ENCODE assay signal across 14 cellular contexts in the genomic region with DNA sequence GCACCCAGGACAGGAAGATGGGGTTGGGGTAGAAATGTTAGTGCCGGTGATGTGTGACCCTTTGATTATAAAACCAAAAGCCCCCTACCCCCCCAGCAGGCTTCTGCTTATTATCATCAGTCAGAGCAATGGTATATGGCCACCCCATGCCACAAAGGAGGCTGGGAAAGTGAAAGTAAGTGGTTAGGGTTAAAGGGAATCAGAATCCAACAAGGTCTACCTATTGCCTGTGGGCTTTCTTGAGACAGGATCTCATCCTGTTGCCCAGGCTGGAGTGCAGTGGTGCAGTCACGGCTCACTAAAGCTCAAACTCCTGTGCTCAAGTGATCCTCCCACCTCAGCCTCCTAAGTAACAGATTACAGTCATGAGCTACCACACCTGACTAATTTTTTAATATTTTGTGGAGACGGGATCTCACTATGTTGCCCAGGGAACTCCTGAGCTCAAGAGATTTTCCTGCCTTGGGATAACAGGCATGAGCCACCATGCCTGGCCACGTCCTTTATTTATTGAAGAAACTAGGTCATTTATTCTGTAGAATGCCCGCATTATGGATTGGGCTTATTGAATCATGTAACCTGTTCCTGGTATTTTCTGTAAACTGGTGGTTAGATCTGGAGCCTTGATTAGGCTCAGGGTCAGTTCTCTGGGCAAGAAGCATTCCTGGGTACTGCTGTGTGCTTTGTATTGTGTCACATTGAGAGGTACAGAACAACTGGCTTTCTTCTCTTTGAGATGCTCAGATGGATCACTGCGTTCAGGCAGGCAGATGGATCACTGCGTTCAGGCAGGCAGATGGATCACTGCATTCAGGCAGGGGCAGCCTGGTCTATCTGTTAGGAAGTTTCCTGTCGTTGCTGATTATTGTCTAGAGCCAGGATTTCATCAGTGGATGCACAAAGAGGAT. TPM values are rescaled to one million over a fixed set of nuclear protein-coding genes. Genes with fewer than 3 reads are reported as not detected.
A peak's percentile ranks its signal among the peaks of the same experiment; 100 is the strongest.
DNase-seq lines count a peak whose midpoint lies in the region; ATAC-seq and TF ChIP-seq lines count a peak whose summit lies in the region.
"Had no signal": no experiment of that assay in that cellular context is flagged by ENCODE, and none has a peak within 500 bp of the region (broad histone marks: within the 10 kb centered on the region; RNA-seq: fewer than 3 reads in every experiment).

No MANE protein-coding gene starts in this region.

- H3K4me3 ChIP-seq in breast epithelium: no peak overlapping the region
- H3K4me3 ChIP-seq in mesenchymal stem cell (ENCODE audit: insufficient read depth in 1 of 2, low read depth in 1 of 2, low read length in 2 of 2): no peak overlapping the region
- H3K4me3 ChIP-seq in tibial artery: no peak overlapping the region

- WGBS in mesenchymal stem cell: 75% methylated on average over 6 of the region's 8 CpGs

- H2AK5ac ChIP-seq in mesenchymal stem cell (ENCODE audit: low read length, severe bottlenecking): peak overlapping the region; percentile 76

- intact Hi-C loops in activated CD4-positive, alpha-beta T cell treated with anti-CD3 and anti-CD28 coated beads for 36 hours (cut with DNase I, micrococcal nuclease): no loop called here
- intact Hi-C loops in breast epithelium (cut with DNase I; ENCODE audit: low total_unique reads) (no loop called here), tibial artery (cut with DNase I; ENCODE audit: low total_unique reads) (no loop called here)

- peak overlapping the region; percentile 0 for H3K9ac ChIP-seq in mesenchymal stem cell (ENCODE audit: low read length)

- H3K4me1 ChIP-seq in breast epithelium: peaks cover 0 to 20% of the 10 kb centered on the region in 2 donors
- H3K4me1 ChIP-seq in mesenchymal stem cell (ENCODE audit: control insufficient read depth, insufficient read depth, low read depth, low read length): peaks cover 38% of the 10 kb centered on the region
- H3K4me1 ChIP-seq in tibial artery: peaks cover 9 to 86% (median 65%) of the 10 kb centered on the region in 4 donors

- no peak for TF ChIP-seq CTCF in breast epithelium (IDR thresholded peaks at IDR 0.05)
- no peak for TF ChIP-seq CTCF in tibial artery (IDR thresholded peaks at IDR 0.05)
- no peak for TF ChIP-seq CTCF in GM13976 (IDR thresholded peaks at IDR 0.05; ENCODE audit: borderline replicate concordance, control extremely low read depth, extremely low read depth, insufficient read depth, missing control alignments)

- no peak overlapping the region for H2BK12ac ChIP-seq in mesenchymal stem cell (ENCODE audit: low read length in 2 of 2)

- H2BK5ac ChIP-seq in mesenchymal stem cell (ENCODE audit: low read depth, low read length, poor library complexity, severe bottlenecking): no peak overlapping the region

- H2BK15ac ChIP-seq in mesenchymal stem cell (ENCODE audit: low read depth, poor library complexity, severe bottlenecking): peak overlapping the region; percentile 12

- no peak overlapping the region for H3K4ac ChIP-seq in mesenchymal stem cell (ENCODE audit: low read depth in 1 of 2, low read length in 2 of 2)

- peak; percentile 19 for ATAC-seq in activated CD4-positive, alpha-beta T cell treated with anti-CD3 and anti-CD28 coated beads for 36 hours
- ATAC-seq in GM18519 (IDR thresholded peaks at IDR 0.05; ENCODE audit: low FRiP score, unreplicated experiment): no peak
- no peak for ATAC-seq in HG02885 (IDR thresholded peaks at IDR 0.05; ENCODE audit: poor library complexity, unreplicated experiment)
- ATAC-seq: stimulated activated naive CD8-positive, alpha-beta T cell treated with anti-CD3 and anti-CD28 coated beads, Interleukin-15, Interleukin-2, amounts not matched to agents 100 U/mL and 50 U/mL, for 24 hours had no signal

- H3K27me3 ChIP-seq in breast epithelium (no peaks in the 10 kb centered on the region), mesenchymal stem cell (ENCODE audit: control insufficient read depth in 1 of 2, insufficient read depth in 1 of 2, low read length in 2 of 2) (no peaks in the 10 kb centered on the region), tibial artery (no peaks in the 10 kb centered on the region)

- peaks cover 23% of the 10 kb centered on the region for H3K79me1 ChIP-seq in mesenchymal stem cell (replicated peaks; ENCODE audit: low read length, poor library complexity, severe bottlenecking)

- H3K27me3 Mint-ChIP-seq in activated CD4-positive, alpha-beta T cell treated with anti-CD3 and anti-CD28 coated beads for 36 hours: no peaks in the 10 kb centered on the region

- POLR2A ChIA-PET in activated CD4-positive, alpha-beta T cell treated with anti-CD3 and anti-CD28 coated beads for 36 hours (lab: Charles Lee): no interaction called here

- H3K14ac ChIP-seq in mesenchymal stem cell (ENCODE audit: low read length in 2 of 2): no peak overlapping the region

- H3K4me2 ChIP-seq in mesenchymal stem cell (ENCODE audit: low read length, poor library complexity, severe bottlenecking): no peak overlapping the region

- H3K36me3 Mint-ChIP-seq in activated CD4-positive, alpha-beta T cell treated with anti-CD3 and anti-CD28 coated beads for 36 hours (ENCODE audit: low read depth): no peaks in the 10 kb centered on the region

- H4K91ac ChIP-seq in mesenchymal stem cell (ENCODE audit: low read length): no peak overlapping the region

- no peak overlapping the region for H3K4me3 Mint-ChIP-seq in activated CD4-positive, alpha-beta T cell treated with anti-CD3 and anti-CD28 coated beads for 36 hours
- H3K4me3 Mint-ChIP-seq: activated naive CD4-positive, alpha-beta T cell treated with anti-CD3 and anti-CD28 coated beads for 36 hours had no signal

- no peaks in the 10 kb centered on the region for H3K9me3 Mint-ChIP-seq in activated CD4-positive, alpha-beta T cell treated with anti-CD3 and anti-CD28 coated beads for 36 hours (ENCODE audit: low read depth)
- H3K9me3 Mint-ChIP-seq: activated naive CD4-positive, alpha-beta T cell treated with anti-CD3 and anti-CD28 coated beads for 36 hours had no signal

- H3K9me3 ChIP-seq in breast epithelium (no peaks in the 10 kb centered on the region), mesenchymal stem cell (ENCODE audit: control insufficient read depth, low read length) (no peaks in the 10 kb centered on the region), tibial artery (no peaks in the 10 kb centered on the region)

- peak overlapping the region; percentile 45 for H4K8ac ChIP-seq in mesenchymal stem cell (ENCODE audit: low read length)

- in situ Hi-C loops in GM13976 (cut with MboI; ENCODE audit: low sequenced_read_pairs, unreplicated experiment): no loop called here

- no peak overlapping the region for H3K23ac ChIP-seq in mesenchymal stem cell (ENCODE audit: low read length in 2 of 2)

- CTCF ChIA-PET in activated CD4-positive, alpha-beta T cell treated with anti-CD3 and anti-CD28 coated beads for 36 hours (lab: Charles Lee): interaction anchor here (0.7 to 1.6 kb wide), 4 partner anchors 11 to 423 kb away, joined by 3 to 5 read pairs (median 4); no protein-coding TSS in a partner anchor

- H3K4me1 Mint-ChIP-seq in activated CD4-positive, alpha-beta T cell treated with anti-CD3 and anti-CD28 coated beads for 36 hours: peaks cover 5% of the 10 kb centered on the region

- no peak overlapping the region for H2AFZ ChIP-seq in mesenchymal stem cell (ENCODE audit: low read depth, low read length)

- H3K18ac ChIP-seq in mesenchymal stem cell (ENCODE audit: low read depth in 1 of 2, low read length in 2 of 2): peak overlapping the region in 1 of 2 experiments; percentile 14

- no peak for DNase-seq in activated CD4-positive, alpha-beta T cell treated with anti-CD3 and anti-CD28 coated beads for 36 hours
- DNase-seq in activated CD4-positive, alpha-beta T cell treated with anti-CD3 and anti-CD28 coated beads, Interleukin-2, amount 50 U/mL, for 48 hours: no peak
- no peak for DNase-seq in breast epithelium (ENCODE audit: low spot score in 2 of 2)
- DNase-seq in mesenchymal stem cell: peak; percentile 66
- no peak for DNase-seq in tibial artery
- no peak for DNase-seq in GM13976 (ENCODE audit: low spot score)
- DNase-seq: activated CD4-positive, alpha-beta T cell treated with anti-CD3 and anti-CD28 coated beads, Interleukin-2, amount 50 U/mL, for 4 hours; activated naive CD4-positive, alpha-beta T cell treated with anti-CD3 and anti-CD28 coated beads for 36 hours; effector CD8-positive, alpha-beta T cell; NCI-H1436; NCI-H774; stimulated activated naive CD8-positive, alpha-beta T cell treated with anti-CD3 and anti-CD28 coated beads, Interleukin-15, Interleukin-2, amounts not matched to agents 100 U/mL and 50 U/mL, for 24 hours had no signal

- H2BK120ac ChIP-seq in mesenchymal stem cell (ENCODE audit: low read depth, low read length): no peak overlapping the region

- H3K36me3 ChIP-seq in breast epithelium (no peaks in the 10 kb centered on the region), mesenchymal stem cell (ENCODE audit: control insufficient read depth in 1 of 2, insufficient read depth in 2 of 2, low read depth in 1 of 2, low read length in 2 of 2) (peaks cover 0 to 15% of the 10 kb centered on the region in 2 experiments), tibial artery (no peaks in the 10 kb centered on the region)

- H3K27ac ChIP-seq in breast epithelium (peak overlapping the region; percentile 20 to 55), mesenchymal stem cell (ENCODE audit: low read length, poor library complexity, severe bottlenecking) (peak overlapping the region; percentile 12), tibial artery (peak overlapping the region; percentile 92 to 93)

- H3K27ac Mint-ChIP-seq in activated CD4-positive, alpha-beta T cell treated with anti-CD3 and anti-CD28 coated beads for 36 hours: no peak overlapping the region
- H3K27ac Mint-ChIP-seq: activated naive CD4-positive, alpha-beta T cell treated with anti-CD3 and anti-CD28 coated beads for 36 hours had no signal

- no peak for TF ChIP-seq POLR2A in breast epithelium (IDR thresholded peaks at IDR 0.05)

RNA-seq across cellular contexts. Expression of gene ERGIC1, which starts 41.6 kb away (rescaled TPM):
- total RNA-seq in activated CD4-positive, alpha-beta T cell treated with anti-CD3 and anti-CD28 coated beads for 36 hours: 10 to 100 TPM; 40.3 to 50.0 TPM
- 100 to 1,000 TPM in 1 of 3 donors, 10 to 100 TPM in 2; 86.6 to 139 (median 95.2) TPM for total RNA-seq in breast epithelium
- polyA plus RNA-seq in mesenchymal stem cell (2013, experiment 1 of 2): 143 TPM
- 140 TPM for polyA plus RNA-seq in mesenchymal stem cell (2013, experiment 2 of 2)

Comparison
In these comparisons a context has a peak if more than half of its experiments do, and no peak if none do; other contexts are left out.
1. H3K27ac ChIP-seq: peak in every context shown above with its lines; median percentile 92 in tibial artery; 38 in breast epithelium; 12 in mesenchymal stem cell.